In genomic region chr20:9515761-9516657, GRCh38 we compare ENCODE assay signal across 11 cellular contexts. TPM values are rescaled to one million over a fixed set of nuclear protein-coding genes. Genes with fewer than 3 reads are reported as not detected.
DNase-seq lines count a peak whose midpoint lies in the region; ATAC-seq and TF ChIP-seq lines count a peak whose summit lies in the region.
"Had no signal": no experiment of that assay in that cellular context is flagged by ENCODE, and none has a peak within 500 bp of the region (broad histone marks: within the 10 kb centered on the region; RNA-seq: fewer than 3 reads in every experiment).

No MANE protein-coding gene starts in this region.

- peak overlapping the region; percentile 40 for H3K4me3 ChIP-seq in NT2/D1 (ENCODE audit: insufficient read length, low read depth)
- H3K4me3 ChIP-seq in sigmoid colon: peak overlapping the region in 3 of 4 donors; percentile 7 to 28 (median 15)

- H3K9ac ChIP-seq in NT2/D1 (ENCODE audit: insufficient read length, low read depth): peak overlapping the region; percentile 72

- TF ChIP-seq CTCF in sigmoid colon (IDR thresholded peaks at IDR 0.05): no peak
- no peak for TF ChIP-seq CTCF in GM10248 (IDR thresholded peaks at IDR 0.05; ENCODE audit: control extremely low read depth, extremely low read depth, low read depth, missing control alignments)

- no peak overlapping the region for H3K27ac ChIP-seq in sigmoid colon

- H3K9me3 ChIP-seq in NT2/D1 (ENCODE audit: insufficient read depth, low read length) (no peaks in the 10 kb centered on the region), sigmoid colon (no peaks in the 10 kb centered on the region)

- H3K27me3 ChIP-seq in NT2/D1 (ENCODE audit: insufficient read depth, insufficient read length) (peaks cover 93% of the 10 kb centered on the region), sigmoid colon (peaks cover 15 to 58% (median 20%) of the 10 kb centered on the region in 3 donors)

- H3K36me3 ChIP-seq in NT2/D1 (ENCODE audit: insufficient read depth, insufficient read length, low read length): no peaks in the 10 kb centered on the region
- no peaks in the 10 kb centered on the region for H3K36me3 ChIP-seq in sigmoid colon

- WGBS in sigmoid colon, 2 donors: 3 to 11% methylated on average over 57 of the region's 57 CpGs

- CTCF ChIA-PET in GM10248 (lab: Yijun Ruan, JAX): no interaction called here

- no peak for TF ChIP-seq EP300 in sigmoid colon (IDR thresholded peaks at IDR 0.05)

- DNase-seq in NT2/D1 (ENCODE audit: low read depth, low spot score) (no peak), head of caudate nucleus (peak in 34 of 42 donors; percentile 10 to 72 (median 53)), sigmoid colon (no peak), GM10248 (ENCODE audit: extremely low spot score) (no peak), DMS153 (lab: John Stamatoyannopoulos, UW) (no peak)
- DNase-seq: activated naive CD4-positive, alpha-beta T cell; NCI-H187 treated with DMSO at 0.1 percent for 48 hours; stimulated activated CD4-positive, alpha-beta T cell treated with anti-CD3 and anti-CD28 coated beads, Interleukin-12 subunit alpha, Interleukin-12 subunit beta, amount 100 ng/mL, for 4 hours had no signal

- ATAC-seq in GM21423 (IDR thresholded peaks at IDR 0.05; ENCODE audit: unreplicated experiment): peak; percentile 29
- no peak for ATAC-seq in HG02884 (IDR thresholded peaks at IDR 0.05; ENCODE audit: unreplicated experiment)
- ATAC-seq in HG02870 (IDR thresholded peaks at IDR 0.05; ENCODE audit: unreplicated experiment): no peak

- POLR2A ChIA-PET in GM10248 (lab: Yijun Ruan, JAX): no interaction called here

- H3K4me1 ChIP-seq in NT2/D1 (ENCODE audit: insufficient read depth, insufficient read length) (peaks cover 7% of the 10 kb centered on the region), sigmoid colon (peaks cover 0 to 27% (median 17%) of the 10 kb centered on the region in 4 donors)

- intact Hi-C loops in head of caudate nucleus (cut with DNase I): no loop called here
- intact Hi-C loops in sigmoid colon (cut with DNase I): no loop called here

- no peak for TF ChIP-seq POLR2A in sigmoid colon (IDR thresholded peaks at IDR 0.05)

RNA-seq across cellular contexts. Expression of gene LAMP5, which starts 1.6 kb away (rescaled TPM):
- total RNA-seq in sigmoid colon: 1 to 10 TPM in 2 of 4 donors, under 1 TPM in 2; 0.16 to 3.6 (median 1.1) TPM
- polyA plus RNA-seq in sigmoid colon: under 1 TPM in 2 of 3 donors, not detected in 1; 0.46 to 0.80 TPM

Comparison
In these comparisons a context has a peak if more than half of its experiments do, and no peak if none do; other contexts are left out.
1. DNase-seq: peak in head of caudate nucleus (34 of 42); none in NT2/D1 (single experiment), sigmoid colon (single experiment), GM10248 (single experiment) and DMS153 (single experiment).